15 cellular contexts compared by ENCODE assay signal in genomic region chr1:77273891-77274290, GRCh38. TPM values are rescaled to one million over a fixed set of nuclear protein-coding genes. Genes with fewer than 3 reads are reported as not detected.
"Had no signal": no experiment of that assay in that cellular context is flagged by ENCODE, and none has a peak within 500 bp of the region (broad histone marks: within the 10 kb centered on the region; RNA-seq: fewer than 3 reads in every experiment).

No MANE protein-coding gene starts in this region.

- ATAC-seq: activated CD8-positive, alpha-beta memory T cell treated with anti-CD3 and anti-CD28 coated beads, Interleukin-2, amount 10 ng/mL, durations not matched to agents 7 days and 5 days; activated naive CD4-positive, alpha-beta T cell treated with anti-CD3 and anti-CD28 coated beads, Interleukin-2, amount 50 U/mL, for 72 hours; lower lobe of right lung had no signal

- H3K36me3 ChIP-seq: brain microvascular endothelial cell, lower lobe of right lung, thyroid gland, vagina had no signal

- H3K4me3 ChIP-seq: lower lobe of right lung, thyroid gland, vagina had no signal

- H3K27ac ChIP-seq: brain microvascular endothelial cell, lower lobe of right lung, parathyroid adenoma, thyroid gland, vagina had no signal

- DNase-seq: activated CD4-positive, alpha-beta T cell treated with anti-CD3 and anti-CD28 coated beads, Interleukin-2, amount 50 U/mL, for 48 hours; activated CD4-positive, CD25-positive, alpha-beta regulatory T cell treated with anti-CD3 and anti-CD28 coated beads, Interleukin-2, amount 50 U/mL, for 72 hours; activated CD8-positive, alpha-beta memory T cell treated with anti-CD3 and anti-CD28 coated beads, Interleukin-2, amount 10 ng/mL, durations not matched to agents 7 days and 5 days; activated effector memory CD4-positive, alpha-beta T cell treated with anti-CD3 and anti-CD28 coated beads, Interleukin-2, amount 50 U/mL, for 16 hours; activated T-cell treated with anti-CD3 and anti-CD28 coated beads, Interleukin-2, amount 50 U/mL, for 24 hours; brain microvascular endothelial cell; effector CD4-positive, alpha-beta T cell; lower lobe of right lung; midbrain; naive B cell; small intestine; thyroid gland had no signal

- H3K9ac ChIP-seq: parathyroid adenoma had no signal

- H3K4me1 ChIP-seq: lower lobe of right lung, parathyroid adenoma, thyroid gland, vagina had no signal

- H2AFZ ChIP-seq: parathyroid adenoma had no signal

- H3K9me3 ChIP-seq: lower lobe of right lung, thyroid gland, vagina had no signal

- H3K79me2 ChIP-seq: parathyroid adenoma had no signal

- H3K27me3 ChIP-seq: brain microvascular endothelial cell, thyroid gland, vagina had no signal

RNA-seq across cellular contexts. Expression of gene AK5, which starts 7.9 kb away (rescaled TPM):
- total RNA-seq: activated CD8-positive, alpha-beta memory T cell treated with anti-CD3 and anti-CD28 coated beads, Interleukin-2, amount 10 ng/mL, durations not matched to agents 7 days and 5 days had no signal
